In the genomic region with DNA sequence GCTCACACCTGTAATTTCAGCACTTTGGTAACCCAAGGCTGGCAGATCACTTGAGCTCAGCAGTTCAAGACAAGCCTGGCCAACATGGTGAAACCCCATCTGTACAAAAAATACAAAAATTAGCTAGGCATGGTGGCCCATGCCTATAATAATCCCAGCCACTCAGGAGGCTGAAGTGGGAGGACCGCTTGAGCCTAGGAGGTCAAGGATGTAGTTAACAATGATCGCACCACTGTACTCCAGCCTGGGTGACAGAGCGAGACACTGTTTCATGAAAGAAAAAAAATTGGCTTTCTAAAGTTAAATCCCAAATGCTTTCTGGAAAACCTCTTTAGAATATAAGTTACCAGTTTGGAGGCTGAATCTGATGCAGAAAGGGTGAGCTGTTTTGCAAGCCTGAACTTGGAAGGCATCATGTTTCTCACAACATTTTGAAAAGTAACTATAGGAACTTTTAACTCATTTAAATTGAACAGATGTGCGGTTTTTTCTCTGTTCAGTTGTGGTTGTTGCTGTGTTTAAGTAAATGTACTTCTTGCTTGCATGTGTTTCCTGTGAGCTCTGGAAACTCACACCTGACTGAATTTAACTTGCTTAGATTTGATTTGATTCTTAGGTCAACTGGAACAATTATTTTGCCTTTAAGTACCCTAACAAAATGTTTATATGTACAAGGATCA, we compare ENCODE assay signal across 11 cellular contexts. TPM values are rescaled to one million over a fixed set of nuclear protein-coding genes. Genes with fewer than 3 reads are reported as not detected.
DNase-seq lines count a peak whose midpoint lies in the region; ATAC-seq, FAIRE-seq and TF ChIP-seq lines count a peak whose summit lies in the region.
"Had no signal": no experiment of that assay in that cellular context is flagged by ENCODE, and none has a peak within 500 bp of the region (broad histone marks: within the 10 kb centered on the region; RNA-seq: fewer than 3 reads in every experiment).

No MANE protein-coding gene starts in this region.

- peak overlapping the region; percentile 45 for H3K4me2 ChIP-seq in OCI-LY1 (ENCODE audit: low read length)

- H3K36me3 ChIP-seq in OCI-LY1 (ENCODE audit: insufficient read depth, low read length): no peaks in the 10 kb centered on the region; the same call in 1 of the 2 replicates
- no peaks in the 10 kb centered on the region for H3K36me3 ChIP-seq in small intestine (ENCODE audit: control insufficient read depth in 2 of 2, insufficient read depth in 2 of 2, low read length in 2 of 2)
- H3K36me3 ChIP-seq in thyroid gland: no peaks in the 10 kb centered on the region

- H3K27ac ChIP-seq in OCI-LY1 (ENCODE audit: low read depth, low read length, poor library complexity, severe bottlenecking) (peak overlapping the region; percentile 99), small intestine (ENCODE audit: low read depth in 1 of 2, low read length in 1 of 2) (peak overlapping the region in 1 of 2 donors; percentile 29), thyroid gland (no peak overlapping the region)

- no peak for DNase-seq in activated T-cell treated with anti-CD3 and anti-CD28 coated beads, Interleukin-2, amount 50 U/mL, for 24 hours
- no peak for DNase-seq in activated T-cell treated with anti-CD3 and anti-CD28 coated beads, Interleukin-2, amount 50 U/mL, for 48 hours
- peak; percentile 23 for DNase-seq in small intestine
- DNase-seq in NCI-H2107 (lab: John Stamatoyannopoulos, UW): no peak
- DNase-seq in thyroid gland: no peak
- DNase-seq in chondrocyte (ENCODE audit: low spot score): no peak
- DNase-seq: NCI-H1436 treated with DMSO at 0.1 percent for 48 hours; stimulated activated CD4-positive, alpha-beta T cell treated with anti-CD3 and anti-CD28 coated beads, Interleukin-4, amount 100 ng/mL, for 1 hour had no signal

- WGBS in small intestine, 3 donors: 79 to 90% (median 82%) methylated on average over 4 of the region's 4 CpGs
- WGBS in thyroid gland, 2 donors: 79 to 88% methylated on average over 4 of the region's 4 CpGs

- peaks cover 58% of the 10 kb centered on the region for H3K4me1 Mint-ChIP-seq in activated T-cell treated with anti-CD3 and anti-CD28 coated beads, Interleukin-2, amount 50 U/mL, for 24 hours (ENCODE audit: low read depth)
- peaks cover 25% of the 10 kb centered on the region for H3K4me1 Mint-ChIP-seq in chondrocyte (ENCODE audit: low read depth)

- H3K9me2 ChIP-seq in OCI-LY1 (ENCODE audit: low read depth, low read length): no peaks in the 10 kb centered on the region

- H4K20me1 ChIP-seq in OCI-LY1 (ENCODE audit: insufficient read depth, low read length): no peaks in the 10 kb centered on the region

- ATAC-seq in HG02678 (IDR thresholded peaks at IDR 0.05; ENCODE audit: unreplicated experiment): peak; percentile 66

- TF ChIP-seq CTCF in OCI-LY1 (IDR thresholded peaks at IDR 0.05; ENCODE audit: low read length) (no peak), thyroid gland (IDR thresholded peaks at IDR 0.05) (no peak), chondrocyte (IDR thresholded peaks at IDR 0.05) (no peak)

- H3K9me3 ChIP-seq in OCI-LY1 (ENCODE audit: low read length): no peaks in the 10 kb centered on the region
- H3K9me3 ChIP-seq in small intestine (ENCODE audit: control insufficient read depth, low read depth): no peaks in the 10 kb centered on the region
- H3K9me3 ChIP-seq in thyroid gland: no peaks in the 10 kb centered on the region

- H3K4me3 ChIP-seq in OCI-LY1 (ENCODE audit: low read depth, low read length, poor library complexity, severe bottlenecking): peak overlapping the region; percentile 27
- no peak overlapping the region for H3K4me3 ChIP-seq in small intestine (ENCODE audit: low read depth in 1 of 2, low read length in 2 of 2)
- no peak overlapping the region for H3K4me3 ChIP-seq in thyroid gland (replicated peaks in 1 of 3)

- no peaks in the 10 kb centered on the region for H3K27me3 ChIP-seq in OCI-LY1 (ENCODE audit: insufficient read depth, low read length)
- no peaks in the 10 kb centered on the region for H3K27me3 ChIP-seq in small intestine (ENCODE audit: control insufficient read depth in 2 of 2, insufficient read depth in 2 of 2, low read length in 2 of 2)
- no peaks in the 10 kb centered on the region for H3K27me3 ChIP-seq in thyroid gland

- no peaks in the 10 kb centered on the region for H3K79me2 ChIP-seq in OCI-LY1 (ENCODE audit: insufficient read depth, low read length)

- TF ChIP-seq POLR2A in thyroid gland (IDR thresholded peaks at IDR 0.05): no peak

- no peaks in the 10 kb centered on the region for H3K27me3 Mint-ChIP-seq in activated T-cell treated with anti-CD3 and anti-CD28 coated beads, Interleukin-2, amount 50 U/mL, for 24 hours
- H3K27me3 Mint-ChIP-seq in chondrocyte (ENCODE audit: low read depth): no peaks in the 10 kb centered on the region

- H2AFZ ChIP-seq in OCI-LY1 (ENCODE audit: low read length): no peak overlapping the region

- H3K9ac ChIP-seq in OCI-LY1 (ENCODE audit: low read length): peak overlapping the region; percentile 62

- intact Hi-C loops in thyroid gland (cut with DNase I): no loop called here

- no peaks in the 10 kb centered on the region for H3K36me3 Mint-ChIP-seq in activated T-cell treated with anti-CD3 and anti-CD28 coated beads, Interleukin-2, amount 50 U/mL, for 24 hours (ENCODE audit: low read depth)
- no peaks in the 10 kb centered on the region for H3K36me3 Mint-ChIP-seq in chondrocyte (ENCODE audit: low read depth)

- H3F3A ChIP-seq in OCI-LY1 (ENCODE audit: insufficient read depth, low read length): peaks cover 7% of the 10 kb centered on the region; the same call in 1 of the 2 replicates

- H3K4me1 ChIP-seq in OCI-LY1 (ENCODE audit: insufficient read depth, low read length, severe bottlenecking) (peaks cover 72% of the 10 kb centered on the region), small intestine (ENCODE audit: control insufficient read depth in 2 of 2, insufficient read depth in 1 of 2, low read depth in 1 of 2, low read length in 1 of 2) (no peaks in the 10 kb centered on the region), thyroid gland (no peaks in the 10 kb centered on the region)

- no peak overlapping the region for H3K4me3 Mint-ChIP-seq in activated T-cell treated with anti-CD3 and anti-CD28 coated beads, Interleukin-2, amount 50 U/mL, for 24 hours
- no peak overlapping the region for H3K4me3 Mint-ChIP-seq in chondrocyte (ENCODE audit: unreplicated experiment)

- H3K9me3 Mint-ChIP-seq in activated T-cell treated with anti-CD3 and anti-CD28 coated beads, Interleukin-2, amount 50 U/mL, for 24 hours: no peaks in the 10 kb centered on the region
- no peaks in the 10 kb centered on the region for H3K9me3 Mint-ChIP-seq in chondrocyte (ENCODE audit: low read depth)

- FAIRE-seq in small intestine (lab: Jason Lieb, UNC): peak; percentile 23
- FAIRE-seq: endometrium had no signal

- peak overlapping the region; percentile 77 for H3K27ac Mint-ChIP-seq in activated T-cell treated with anti-CD3 and anti-CD28 coated beads, Interleukin-2, amount 50 U/mL, for 24 hours
- no peak overlapping the region for H3K27ac Mint-ChIP-seq in chondrocyte (ENCODE audit: unreplicated experiment)

RNA-seq across cellular contexts. Expression of a gene that starts 39.8 kb away (rescaled TPM):
- 1 to 10 TPM in 1 of 3 donors, under 1 TPM in 2; 0.22 to 3.6 (median 0.27) TPM for polyA plus RNA-seq in small intestine
- 10 to 100 TPM; 11.1 to 17.9 (median 16.4) TPM for total RNA-seq in thyroid gland
- total RNA-seq in chondrocyte: 6.6 to 10.2 TPM (median 8.4 TPM) in 3 replicates
